2 cellular contexts compared by ENCODE assay signal in genomic region chr19:47899335-47899734, GRCh38.
TF ChIP-seq lines count a peak whose summit lies in the region.

No MANE protein-coding gene starts in this region.

TF ChIP-seq in HEK293, 187 proteins besides CTCF, POLR2A, EP300 and RAD21:
- TF ChIP-seq ZNF10 (tag by site-specific recombination; IDR thresholded peaks at IDR 0.05) (peak; percentile 95), ZNF302 (tag by site-specific recombination; IDR thresholded peaks at IDR 0.05; ENCODE audit: low read depth) (no peak)

TF ChIP-seq in HepG2, 621 proteins besides CTCF, POLR2A, EP300 and RAD21:
- TF ChIP-seq BRD4 (CRISPR knock-in tag; IDR thresholded peaks at IDR 0.05) (no peak), ZNF564 (CRISPR knock-in tag; IDR thresholded peaks at IDR 0.05) (0 out of 2 replicates have a peak, but pooled peaks have one; percentile 55), ZNF724P (CRISPR knock-in tag; IDR thresholded peaks at IDR 0.05; ENCODE audit: borderline replicate concordance) (no peak), MYC (CRISPR knock-in tag; IDR thresholded peaks at IDR 0.05; ENCODE audit: borderline replicate concordance) (no peak), HNF4G (IDR thresholded peaks at IDR 0.05; ENCODE audit: borderline replicate concordance, low read depth, low read length) (no peak), HNF4G (CRISPR knock-in tag; IDR thresholded peaks at IDR 0.05; ENCODE audit: borderline replicate concordance, low read depth) (no peak)
- TF ChIP-seq, protein P1, sequence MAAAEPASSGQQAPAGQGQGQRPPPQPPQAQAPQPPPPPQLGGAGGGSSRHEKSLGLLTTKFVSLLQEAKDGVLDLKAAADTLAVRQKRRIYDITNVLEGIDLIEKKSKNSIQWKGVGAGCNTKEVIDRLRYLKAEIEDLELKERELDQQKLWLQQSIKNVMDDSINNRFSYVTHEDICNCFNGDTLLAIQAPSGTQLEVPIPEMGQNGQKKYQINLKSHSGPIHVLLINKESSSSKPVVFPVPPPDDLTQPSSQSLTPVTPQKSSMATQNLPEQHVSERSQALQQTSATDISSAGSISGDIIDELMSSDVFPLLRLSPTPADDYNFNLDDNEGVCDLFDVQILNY (CRISPR knock-in tag; conservative IDR thresholded peaks at IDR 0.05), result no peak
